In genomic region chr2:84829693-84830092, GRCh38 we compare ENCODE assay signal across 19 cellular contexts. TPM values are rescaled to one million over a fixed set of nuclear protein-coding genes. Genes with fewer than 3 reads are reported as not detected.
DNase-seq lines count a peak whose midpoint lies in the region; ATAC-seq, FAIRE-seq and TF ChIP-seq lines count a peak whose summit lies in the region.
"Had no signal": no experiment of that assay in that cellular context is flagged by ENCODE, and none has a peak within 500 bp of the region (broad histone marks: within the 10 kb centered on the region; RNA-seq: fewer than 3 reads in every experiment).

No MANE protein-coding gene starts in this region.

- POLR2A ChIA-PET in AG04450 (lab: Yijun Ruan, JAX) (no interaction called here), HCT116 (lab: Charles Lee) (no interaction called here), K562 (lab: Yijun Ruan, JAX) (no interaction called here)

- H3K4me1 ChIP-seq in HCT116 (ENCODE audit: control insufficient read depth in 1 of 2, insufficient read depth in 2 of 2, low read length in 2 of 2) (peaks cover 0 to 3% of the 10 kb centered on the region in 2 experiments; a peak in 1 of 4 replicates), K562 (replicated peaks in 1 of 2; ENCODE audit: control insufficient read depth in 2 of 2, insufficient read depth in 2 of 2, low read length in 2 of 2) (peaks cover 7 to 15% of the 10 kb centered on the region in 2 experiments; a peak in 4 of 5 replicates)

- H3K79me2 ChIP-seq in HCT116 (ENCODE audit: insufficient read depth, low read length) (no peaks in the 10 kb centered on the region), K562 (ENCODE audit: control insufficient read depth, insufficient read depth, low read length) (no peaks in the 10 kb centered on the region)

- TF ChIP-seq POLR2A in HCT116 (IDR thresholded peaks at IDR 0.05; ENCODE audit: borderline replicate concordance, extremely low read depth, insufficient read depth, insufficient read length) (no peak), K562 (conservative IDR thresholded peaks at IDR 0.05) (no peak)

- H3K27me3 Mint-ChIP-seq in activated T-helper 17 cell treated with anti-CD3 and anti-CD28 coated beads, Interleukin-2, amount 50 U/mL, for 72 hours, result no peaks in the 10 kb centered on the region
- H3K27me3 Mint-ChIP-seq: B cell had no signal

- peak; percentile 83 for FAIRE-seq in K562 (lab: Jason Lieb, UNC)
- FAIRE-seq: D721Med, G401.6 had no signal

- no peaks in the 10 kb centered on the region for H3K9me3 Mint-ChIP-seq in activated naive CD4-positive, alpha-beta T cell treated with anti-CD3 and anti-CD28 coated beads, Interleukin-2, amount 50 U/mL, for 72 hours
- no peaks in the 10 kb centered on the region for H3K9me3 Mint-ChIP-seq in activated T-helper 17 cell treated with anti-CD3 and anti-CD28 coated beads, Interleukin-2, amount 50 U/mL, for 72 hours
- H3K9me3 Mint-ChIP-seq: CD8-positive, alpha-beta T cell had no signal

- H2AFZ ChIP-seq in HCT116 (ENCODE audit: low read depth, low read length, poor library complexity, severe bottlenecking) (no peak overlapping the region), K562 (ENCODE audit: low read depth, low read length) (peak overlapping the region; percentile 72; the same call in 1 of the 2 replicates)

- no peaks in the 10 kb centered on the region for H3K9me2 ChIP-seq in HCT116 (ENCODE audit: insufficient read depth)

- intact Hi-C loops in HCT116 (cut with micrococcal nuclease), result no loop called here
- intact Hi-C loops in K562 (cut with micrococcal nuclease), result no loop called here

- H3K27ac ChIP-seq in AG04450 (ENCODE audit: low read depth, low read length) (peak overlapping the region; percentile 21), HCT116 (ENCODE audit: low read depth, low read length) (no peak overlapping the region), K562 (ENCODE audit: extremely low read depth, low read depth, low read length) (no peak overlapping the region)

- H3K36me3 Mint-ChIP-seq in activated naive CD4-positive, alpha-beta T cell treated with anti-CD3 and anti-CD28 coated beads, Interleukin-2, amount 50 U/mL, for 72 hours, result peaks cover 0 to 14% of the 10 kb centered on the region in 2 donors
- no peaks in the 10 kb centered on the region for H3K36me3 Mint-ChIP-seq in activated T-helper 17 cell treated with anti-CD3 and anti-CD28 coated beads, Interleukin-2, amount 50 U/mL, for 72 hours (ENCODE audit: low read depth)

- TF ChIP-seq RAD21 in HCT116 (IDR thresholded peaks at IDR 0.05; ENCODE audit: low read depth), result no peak
- no peak for TF ChIP-seq RAD21 in K562 (CRISPR knock-in tag; conservative IDR thresholded peaks at IDR 0.05 in 1 of 2, IDR thresholded peaks at IDR 0.05 in 1 of 2)

- H3K9ac ChIP-seq in HCT116 (ENCODE audit: low read length) (no peak overlapping the region), K562 (ENCODE audit: insufficient read depth in 1 of 2, low read depth in 2 of 2, low read length in 2 of 2) (0 out of 4 replicates have a peak overlapping the region, but pooled peaks of 1 of the 2 experiments have one; percentile 37)

- H3K4me1 Mint-ChIP-seq in activated T-helper 17 cell treated with anti-CD3 and anti-CD28 coated beads, Interleukin-2, amount 50 U/mL, for 72 hours, result peaks cover 30% of the 10 kb centered on the region

- DNase-seq in AG04450 (ENCODE audit: low read depth, low spot score) (no peak), HCT116 (ENCODE audit: low read depth, low spot score) (no peak), K562 (ENCODE audit: extremely low read depth in 1 of 4, low spot score in 3 of 4) (no peak), mesenteric fat pad (ENCODE audit: low spot score) (peak; percentile 11), NCI-H510A (lab: John Stamatoyannopoulos, UW) (no peak)
- no peak for DNase-seq in activated naive CD4-positive, alpha-beta T cell treated with anti-CD3 and anti-CD28 coated beads, Interleukin-2, amount 50 U/mL, for 72 hours (ENCODE audit: low spot score in 2 of 2)
- DNase-seq: 8988T; CD8-positive, alpha-beta T cell; COR-L47; DMS153; DMS79 treated with DMSO at 0.1 percent for 48 hours; GOT3; HCEC 1CT had no signal

- no peak overlapping the region for H3K27ac Mint-ChIP-seq in activated naive CD4-positive, alpha-beta T cell treated with anti-CD3 and anti-CD28 coated beads, Interleukin-2, amount 50 U/mL, for 72 hours
- no peak overlapping the region for H3K27ac Mint-ChIP-seq in activated T-helper 17 cell treated with anti-CD3 and anti-CD28 coated beads, Interleukin-2, amount 50 U/mL, for 72 hours
- H3K27ac Mint-ChIP-seq: B cell; CD14-positive monocyte; CD8-positive, alpha-beta T cell had no signal

- no peak overlapping the region for H3K4me3 Mint-ChIP-seq in activated T-helper 17 cell treated with anti-CD3 and anti-CD28 coated beads, Interleukin-2, amount 50 U/mL, for 72 hours
- H3K4me3 Mint-ChIP-seq: B cell; CD14-positive monocyte; CD8-positive, alpha-beta T cell had no signal

- in situ Hi-C loops in K562 (cut with MboI), result no loop called here

- 0 out of 2 replicates have a peak, but pooled peaks have one; percentile 11 for ATAC-seq in HCT116
- ATAC-seq in K562, result no peak
- ATAC-seq in activated naive CD4-positive, alpha-beta T cell treated with anti-CD3 and anti-CD28 coated beads, Interleukin-2, amount 50 U/mL, for 72 hours, result no peak
- no peak for ATAC-seq in GM21447 (IDR thresholded peaks at IDR 0.05; ENCODE audit: unreplicated experiment)
- ATAC-seq in activated T-helper 17 cell treated with anti-CD3 and anti-CD28 coated beads, Interleukin-2, amount 50 U/mL, for 72 hours (replicated peaks), result no peak
- ATAC-seq: CD8-positive, alpha-beta T cell had no signal

- H3K4me3 ChIP-seq in AG04450 (ENCODE audit: low read depth, low read length), result no peak overlapping the region
- no peak overlapping the region for H3K4me3 ChIP-seq in HCT116 (replicated peaks in 1 of 2; ENCODE audit: low read depth in 1 of 2, low read length in 2 of 2)
- H3K4me3 ChIP-seq in K562, result no peak overlapping the region

- TF ChIP-seq CTCF in AG04450 (IDR thresholded peaks at IDR 0.05; ENCODE audit: low read depth, low read length) (no peak), HCT116 (IDR thresholded peaks at IDR 0.05 in 2 of 3, conservative IDR thresholded peaks at IDR 0.05 in 1 of 3; ENCODE audit: borderline replicate concordance in 1 of 3, insufficient read depth in 1 of 3, low read depth in 2 of 3, low read length in 2 of 3) (no peak), K562 (IDR thresholded peaks at IDR 0.05 in 2 of 3, conservative IDR thresholded peaks at IDR 0.05 in 1 of 3; ENCODE audit: insufficient read depth in 2 of 3, low read depth in 1 of 3, low read length in 3 of 3) (no peak)

- BruUV-seq in HCT116 (replicated peaks; lab: Mats Ljungman, UMichigan), result no TSS peak
- BruUV-seq in K562 (replicated peaks; lab: Mats Ljungman, UMichigan), result no TSS peak

- H3K9me1 ChIP-seq in K562 (ENCODE audit: control insufficient read depth, insufficient read depth, low read length), result no peaks in the 10 kb centered on the region

- H3K27me3 ChIP-seq in AG04450 (ENCODE audit: control insufficient read depth, insufficient read depth, low read length) (no peaks in the 10 kb centered on the region), HCT116 (ENCODE audit: insufficient read depth, low read length) (no peaks in the 10 kb centered on the region), K562 (ENCODE audit: control insufficient read depth in 2 of 2, insufficient read depth in 2 of 2, low read length in 2 of 2) (peaks cover 2 to 26% of the 10 kb centered on the region in 2 experiments; a peak in 4 of 5 replicates)

- H3K4me2 ChIP-seq in HCT116 (ENCODE audit: low read length) (no peak overlapping the region), K562 (ENCODE audit: insufficient read depth, low read length) (peak overlapping the region; percentile 52)

- RAD21 ChIA-PET in HCT116 (lab: Charles Lee; ENCODE audit: low non-redundant PET in 1 of 2, low total read pairs in 2 of 2, uncharacterized antibody in 2 of 2, unreplicated experiment in 2 of 2), result no interaction called here

- H3K9me3 ChIP-seq in AG04450 (ENCODE audit: control insufficient read depth, insufficient read depth, low read length) (no peaks in the 10 kb centered on the region), HCT116 (ENCODE audit: control insufficient read depth in 1 of 2, insufficient read depth in 1 of 2, low read depth in 1 of 2, low read length in 2 of 2) (no peaks in the 10 kb centered on the region), K562 (replicated peaks; ENCODE audit: control insufficient read depth, insufficient read depth, low read depth, low read length) (no peaks in the 10 kb centered on the region)

- H3K36me3 ChIP-seq in HCT116 (ENCODE audit: control insufficient read depth in 1 of 2, insufficient read depth in 2 of 2, low read length in 2 of 2) (no peaks in the 10 kb centered on the region), K562 (ENCODE audit: control insufficient read depth, insufficient read depth, low read length) (no peaks in the 10 kb centered on the region)

- 18% methylated on average over 2 of the region's 2 CpGs for WGBS in K562 (ENCODE audit: insufficient coverage, low coverage, missing lambda C conversion rate)

- no peak for TF ChIP-seq EP300 in K562 (IDR thresholded peaks at IDR 0.05; ENCODE audit: low read length)

- CTCF ChIA-PET in AG04450 (lab: Charles Lee), result no interaction called here
- CTCF ChIA-PET in HCT116 (lab: Charles Lee), result no interaction called here
- CTCF ChIA-PET in K562 (lab: Yijun Ruan, JAX; ENCODE audit: low intra/inter-chr PET ratio), result interaction anchor here (0.6 kb wide), 1 partner anchor 186 kb away, joined by 3 read pairs; no protein-coding TSS in a partner anchor

- H4K20me1 ChIP-seq in HCT116 (ENCODE audit: insufficient read depth) (no peaks in the 10 kb centered on the region), K562 (replicated peaks; ENCODE audit: control insufficient read depth, insufficient read depth, low read length) (no peaks in the 10 kb centered on the region)

RNA-seq across cellular contexts. Expression of gene TRABD2A, which starts 51.2 kb away (rescaled TPM):
- polyA plus RNA-seq in AG04450 (2011; rRNA removed) (30.2 and 32.8 TPM in 2 replicates), K562 (2011; rRNA removed) (0.14 and 0.45 TPM in 2 replicates), K562 (2014; fragmentation: Illumina TruSeq; extraction: Trizol) (0.07 TPM in 1 of 2 replicates, not detected in the other), K562 (2014; fragmentation: Nextera tagmentation; extraction: Ambion mirVana) (under 1 TPM; 0.08 to 0.38 TPM), K562 (2014; rRNA removed) (0.09 TPM in 1 of 2 replicates, not detected in the other)
- 49.4 and 51.4 TPM in 2 replicates for polyA minus RNA-seq in AG04450 (2011; rRNA and poly(A)+ RNA removed)
- total RNA-seq in HCT116 (2021; ENCODE audit: unreplicated experiment) (4.6 TPM), K562 (2014; rRNA removed) (0.12 and 0.18 TPM in 2 replicates), K562 (2014; rRNA removed; fragmentation: Illumina TruSeq; extraction: Trizol) (0.16 and 0.25 TPM in 2 replicates), K562 (2015; rRNA removed; fragmentation: Illumina TruSeq; extraction: Trizol) (0.36 TPM in 1 of 2 replicates, not detected in the other), K562 (2021) (0.31 and 0.33 TPM in 2 replicates), mesenteric fat pad (6.3 TPM)
- 3.1 and 4.9 TPM in 2 replicates for polyA plus RNA-seq in HCT116 (2012)
- 0.42 TPM in 1 of 2 replicates, not detected in the other for total RNA-seq in K562 (2011; cell fraction: chromatin; rRNA removed; ENCODE audit: low replicate concordance)
- total RNA-seq in K562 (2011; cell fraction: nucleolus; rRNA removed), result 0.17 and 0.79 TPM in 2 replicates
- 0.44 and 0.53 TPM in 2 replicates for total RNA-seq in K562 (2011; cell fraction: nucleoplasm; rRNA removed)
- 0.41 and 0.49 TPM in 2 replicates for polyA plus RNA-seq in K562 (2011; cell fraction: cytosol; rRNA removed)
- 0.36 TPM in 1 of 2 replicates, not detected in the other for polyA plus RNA-seq in K562 (2011; cell fraction: nucleus; rRNA removed)
- polyA plus RNA-seq in K562 (2012), result 0.25 and 0.47 TPM in 2 replicates
- 0.42 and 0.95 TPM in 2 replicates for polyA minus RNA-seq in K562 (2011; rRNA and poly(A)+ RNA removed)
- 0.48 TPM in 1 of 2 replicates, not detected in the other for polyA minus RNA-seq in K562 (2011; cell fraction: cytosol; rRNA and poly(A)+ RNA removed)
- 0.11 and 0.54 TPM in 2 replicates for polyA minus RNA-seq in K562 (2011; cell fraction: nucleus; rRNA and poly(A)+ RNA removed)
- 10 to 100 TPM; 53.6 to 59.9 TPM for total RNA-seq in activated naive CD4-positive, alpha-beta T cell treated with anti-CD3 and anti-CD28 coated beads, Interleukin-2, amount 50 U/mL, for 72 hours
- 10 to 100 TPM; 28.6 to 32.3 TPM for total RNA-seq in activated T-helper 17 cell treated with anti-CD3 and anti-CD28 coated beads, Interleukin-2, amount 50 U/mL, for 72 hours
